Comparison of ENCODE assay signal across 1 cellular context in the genomic region with DNA sequence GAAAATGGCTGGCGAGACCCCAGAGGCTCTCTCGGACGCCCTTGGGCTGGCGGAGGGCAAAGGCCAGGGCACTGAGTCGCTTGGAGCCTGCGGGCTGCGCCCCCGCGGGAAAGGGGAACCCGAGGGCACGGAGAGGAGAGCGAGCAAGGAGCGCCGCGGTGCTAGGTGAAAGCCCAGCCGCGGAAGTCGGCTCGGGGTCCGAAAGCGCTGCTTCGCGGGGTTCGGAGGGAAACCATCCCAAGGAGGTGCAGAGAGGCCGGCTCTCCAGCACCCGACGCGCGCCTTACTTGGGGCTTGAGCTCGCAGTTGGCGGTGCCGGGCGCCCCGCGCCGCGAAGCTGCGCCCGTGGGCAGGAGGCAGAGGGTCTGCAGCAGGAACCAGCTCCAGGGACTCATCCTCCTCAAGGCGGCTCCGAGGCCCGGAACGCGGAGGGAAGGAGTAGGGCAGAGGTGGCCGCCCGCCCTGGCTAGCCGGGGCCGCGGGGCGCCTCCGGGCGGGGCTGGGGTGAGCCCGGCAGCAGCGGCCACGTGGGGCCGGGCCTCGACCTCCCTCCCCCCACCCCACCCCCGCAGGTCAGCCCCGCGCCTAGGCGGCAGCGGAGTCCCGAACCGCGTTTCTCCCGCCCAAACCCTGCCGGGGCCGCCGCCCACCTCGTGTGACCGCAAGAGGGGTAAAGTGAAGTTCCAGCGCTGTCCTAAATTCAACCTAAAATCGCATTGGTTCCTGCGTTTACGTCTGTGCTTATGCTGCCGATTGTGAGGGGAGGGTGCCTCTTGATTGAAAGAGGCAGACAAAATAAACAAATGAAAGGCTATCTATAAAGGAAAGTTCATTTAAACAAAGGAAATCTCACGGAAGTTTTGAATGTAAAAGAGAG.
A peak's percentile ranks its signal among the peaks of the same experiment; 100 is the strongest.
TF ChIP-seq lines count a peak whose summit lies in the region.

TSS of gene TRABD2A (minus strand) at position 440 of the 877 bp plus-strand sequence. CDS start at position 395, 45 bp downstream.

TF ChIP-seq in GM12878, 131 proteins besides CTCF, POLR2A, EP300 and RAD21 (continues in another document):
- TF ChIP-seq IKZF1 (conservative IDR thresholded peaks at IDR 0.05) (peak; percentile 72), ZNF687 (IDR thresholded peaks at IDR 0.05) (no peak), REST (IDR thresholded peaks at IDR 0.05; ENCODE audit: low read depth, low read length) (no peak), FOXM1 (IDR thresholded peaks at IDR 0.05; ENCODE audit: low read depth, low read length) (no peak), ZBTB4 (CRISPR knock-in tag; IDR thresholded peaks at IDR 0.05) (no peak), GATAD2B (conservative IDR thresholded peaks at IDR 0.05; ENCODE audit: low read depth) (peak; percentile 74), PKNOX1 (IDR thresholded peaks at IDR 0.05) (no peak), GABPA (IDR thresholded peaks at IDR 0.05; ENCODE audit: low read depth) (no peak), KDM1A (IDR thresholded peaks at IDR 0.05; ENCODE audit: borderline replicate concordance) (no peak), SUZ12 (IDR thresholded peaks at IDR 0.05; ENCODE audit: unreplicated experiment) (peak; percentile 80), WRNIP1 (IDR thresholded peaks at IDR 0.05; ENCODE audit: borderline replicate concordance, low read depth, low read length) (no peak), ZNF274 (IDR thresholded peaks at IDR 0.05; ENCODE audit: insufficient read depth, insufficient read length) (no peak), TARDBP (IDR thresholded peaks at IDR 0.05; ENCODE audit: borderline replicate concordance) (no peak), CEBPB (IDR thresholded peaks at IDR 0.05; ENCODE audit: borderline replicate concordance in 1 of 2, low read depth in 2 of 2, low read length in 2 of 2) (no peak), SP1 (IDR thresholded peaks at IDR 0.05; ENCODE audit: low read depth, low read length) (no peak), NFYA (IDR thresholded peaks at IDR 0.05; ENCODE audit: borderline replicate concordance, low read depth, low read length) (no peak), HCFC1 (IDR thresholded peaks at IDR 0.05; ENCODE audit: low read length) (no peak), SMAD5 (IDR thresholded peaks at IDR 0.05; ENCODE audit: low read depth) (no peak), RUNX3 (IDR thresholded peaks at IDR 0.05; ENCODE audit: low read length) (peak; percentile 58), SMC3 (IDR thresholded peaks at IDR 0.05; ENCODE audit: borderline replicate concordance, low read length) (no peak), TCF3 (IDR thresholded peaks at IDR 0.05; ENCODE audit: borderline replicate concordance, insufficient read depth, low read depth, low read length) (no peak), EED (IDR thresholded peaks at IDR 0.05; ENCODE audit: low read depth) (no peak), NR2F1 (conservative IDR thresholded peaks at IDR 0.05) (peak; percentile 72; the same call in 1 of the 2 replicates), LARP7 (IDR thresholded peaks at IDR 0.05) (peak; percentile 65; the same call in 1 of the 2 replicates), HDGF (IDR thresholded peaks at IDR 0.05) (no peak), KAT2A (conservative IDR thresholded peaks at IDR 0.05; ENCODE audit: control insufficient read depth, low read depth, low read length) (no peak), ESRRA (IDR thresholded peaks at IDR 0.05; ENCODE audit: low read length) (no peak), E2F8 (IDR thresholded peaks at IDR 0.05; ENCODE audit: low read depth, partially characterized antibody) (no peak), NBN (IDR thresholded peaks at IDR 0.05) (no peak), ZNF207 (IDR thresholded peaks at IDR 0.05; ENCODE audit: borderline replicate concordance) (no peak), TCF7 (IDR thresholded peaks at IDR 0.05; ENCODE audit: borderline replicate concordance) (no peak), ZNF622 (IDR thresholded peaks at IDR 0.05) (no peak), NRF1 (conservative IDR thresholded peaks at IDR 0.05; ENCODE audit: low read depth, low read length) (no peak), SIX5 (IDR thresholded peaks at IDR 0.05; ENCODE audit: low read depth, low read length, severe bottlenecking) (no peak), SPI1 (IDR thresholded peaks at IDR 0.05; ENCODE audit: borderline replicate concordance, insufficient read depth, low read depth, low read length) (no peak), DPF2 (IDR thresholded peaks at IDR 0.05) (peak; percentile 40; the same call in 1 of the 2 replicates), JUNB (IDR thresholded peaks at IDR 0.05) (no peak), EGR1 (IDR thresholded peaks at IDR 0.05; ENCODE audit: borderline replicate concordance in 1 of 2, low read depth in 2 of 2, low read length in 2 of 2) (peak in 1 of 2 experiments; percentile 47; a peak in 1 of 3 replicates), CBFB (IDR thresholded peaks at IDR 0.05; ENCODE audit: low read depth) (no peak), STAT1 (conservative IDR thresholded peaks at IDR 0.05) (no peak), RAD51 (IDR thresholded peaks at IDR 0.05) (no peak), TBL1XR1 (IDR thresholded peaks at IDR 0.05; ENCODE audit: low read depth, low read length) (no peak), IRF4 (IDR thresholded peaks at IDR 0.05; ENCODE audit: low read depth, low read length) (no peak), SIN3A (IDR thresholded peaks at IDR 0.05; ENCODE audit: low read depth, low read length) (no peak)
- TF ChIP-seq, protein P1, sequence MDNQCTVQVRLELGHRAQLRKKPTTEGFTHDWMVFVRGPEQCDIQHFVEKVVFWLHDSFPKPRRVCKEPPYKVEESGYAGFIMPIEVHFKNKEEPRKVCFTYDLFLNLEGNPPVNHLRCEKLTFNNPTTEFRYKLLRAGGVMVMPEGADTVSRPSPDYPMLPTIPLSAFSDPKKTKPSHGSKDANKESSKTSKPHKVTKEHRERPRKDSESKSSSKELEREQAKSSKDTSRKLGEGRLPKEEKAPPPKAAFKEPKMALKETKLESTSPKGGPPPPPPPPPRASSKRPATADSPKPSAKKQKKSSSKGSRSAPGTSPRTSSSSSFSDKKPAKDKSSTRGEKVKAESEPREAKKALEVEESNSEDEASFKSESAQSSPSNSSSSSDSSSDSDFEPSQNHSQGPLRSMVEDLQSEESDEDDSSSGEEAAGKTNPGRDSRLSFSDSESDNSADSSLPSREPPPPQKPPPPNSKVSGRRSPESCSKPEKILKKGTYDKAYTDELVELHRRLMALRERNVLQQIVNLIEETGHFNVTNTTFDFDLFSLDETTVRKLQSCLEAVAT (IDR thresholded peaks at IDR 0.05), result no peak
- TF ChIP-seq, protein P2, sequence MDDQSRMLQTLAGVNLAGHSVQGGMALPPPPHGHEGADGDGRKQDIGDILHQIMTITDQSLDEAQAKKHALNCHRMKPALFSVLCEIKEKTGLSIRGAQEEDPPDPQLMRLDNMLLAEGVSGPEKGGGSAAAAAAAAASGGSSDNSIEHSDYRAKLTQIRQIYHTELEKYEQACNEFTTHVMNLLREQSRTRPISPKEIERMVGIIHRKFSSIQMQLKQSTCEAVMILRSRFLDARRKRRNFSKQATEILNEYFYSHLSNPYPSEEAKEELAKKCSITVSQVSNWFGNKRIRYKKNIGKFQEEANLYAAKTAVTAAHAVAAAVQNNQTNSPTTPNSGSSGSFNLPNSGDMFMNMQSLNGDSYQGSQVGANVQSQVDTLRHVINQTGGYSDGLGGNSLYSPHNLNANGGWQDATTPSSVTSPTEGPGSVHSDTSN (IDR thresholded peaks at IDR 0.05; ENCODE audit: insufficient replicate concordance, low read depth, low read length), result no peak
